ENCODE assay signal across 8 cellular contexts in genomic region chr16:28846933-28847273, GRCh38. TPM values are rescaled to one million over a fixed set of nuclear protein-coding genes. Genes with fewer than 3 reads are reported as not detected.
DNase-seq lines count a peak whose midpoint lies in the region; ATAC-seq and TF ChIP-seq lines count a peak whose summit lies in the region.

No MANE protein-coding gene starts in this region.

- peak overlapping the region; percentile 92 to 100 (median 94) for H3K4me3 Mint-ChIP-seq in CD4-positive, alpha-beta memory T cell
- H3K4me3 Mint-ChIP-seq in HFFc6 = peak overlapping the region; percentile 95
- peak overlapping the region; percentile 94 for H3K4me3 Mint-ChIP-seq in activated CD4-positive, alpha-beta memory T cell treated with anti-CD3 and anti-CD28 coated beads, Interleukin-2, amount 10 ng/mL, durations not matched to agents 7 days and 5 days

- ATAC-seq in HG03457 (IDR thresholded peaks at IDR 0.05; ENCODE audit: unreplicated experiment) (no peak), HG03280 (IDR thresholded peaks at IDR 0.05; ENCODE audit: unreplicated experiment) (no peak)

- no peak for TF ChIP-seq CTCF in HFFc6 (IDR thresholded peaks at IDR 0.05)
- no peak for TF ChIP-seq CTCF in cardiac muscle cell (IDR thresholded peaks at IDR 0.05; ENCODE audit: low read depth, low read length)
- TF ChIP-seq CTCF in sigmoid colon (IDR thresholded peaks at IDR 0.05) = no peak

- POLR2A ChIA-PET in CD4-positive, alpha-beta memory T cell (lab: Charles Lee; ENCODE audit: partially characterized antibody) = interaction anchor here (0.6 to 5.7 kb wide), 13 partner anchors 9 to 138 kb away, joined by 3 to 149 read pairs (median 5); partner anchors contain the start of genes ATXN2L, CD19, LAT and RABEP2
- POLR2A ChIA-PET in activated CD4-positive, alpha-beta memory T cell treated with anti-CD3 and anti-CD28 coated beads, Interleukin-2, amount 10 ng/mL, durations not matched to agents 7 days and 5 days (lab: Charles Lee) = interaction anchor here (0.6 to 9.8 kb wide), 17 partner anchors 9 to 183 kb away, joined by 3 to 136 read pairs (median 4); partner anchors contain the start of genes ATXN2L, LAT, NFATC2IP and RABEP2

- TF ChIP-seq POLR2A in sigmoid colon (IDR thresholded peaks at IDR 0.05) = no peak

- peak overlapping the region; percentile 87 for H3K27ac ChIP-seq in CD4-positive, alpha-beta memory T cell (ENCODE audit: low read depth, low read length)
- H3K27ac ChIP-seq in cardiac muscle cell = peak overlapping the region; percentile 87
- peak overlapping the region; percentile 91 to 95 (median 92) for H3K27ac ChIP-seq in sigmoid colon

- intact Hi-C loops in CD4-positive, alpha-beta memory T cell (cut with micrococcal nuclease) = loop anchor here (1.0 kb wide), 6 partner anchors 16 to 103 kb away; partner anchors contain the start of genes NFATC2IP, RABEP2 and SH2B1
- intact Hi-C loops in sigmoid colon (cut with DNase I) = loop anchor here (1.0 kb wide), 1 partner anchor 16 kb away; the partner anchor contains the start of gene SH2B1

- TF ChIP-seq EP300 in sigmoid colon (IDR thresholded peaks at IDR 0.05) = no peak

- peaks cover 18 to 35% (median 25%) of the 10 kb centered on the region in 4 donors for H3K4me1 Mint-ChIP-seq in CD4-positive, alpha-beta memory T cell
- peaks cover 15% of the 10 kb centered on the region for H3K4me1 Mint-ChIP-seq in HFFc6 (ENCODE audit: low read depth)
- H3K4me1 Mint-ChIP-seq in activated CD4-positive, alpha-beta memory T cell treated with anti-CD3 and anti-CD28 coated beads, Interleukin-2, amount 10 ng/mL, durations not matched to agents 7 days and 5 days = peaks cover 32% of the 10 kb centered on the region

- H3K36me3 Mint-ChIP-seq in CD4-positive, alpha-beta memory T cell = peaks cover 13 to 46% of the 10 kb centered on the region in 2 donors
- H3K36me3 Mint-ChIP-seq in HFFc6 (ENCODE audit: low read depth) = peaks cover 19% of the 10 kb centered on the region
- H3K36me3 Mint-ChIP-seq in activated CD4-positive, alpha-beta memory T cell treated with anti-CD3 and anti-CD28 coated beads, Interleukin-2, amount 10 ng/mL, durations not matched to agents 7 days and 5 days (ENCODE audit: low read depth) = peaks cover 37% of the 10 kb centered on the region

- H3K9me3 ChIP-seq in CD4-positive, alpha-beta memory T cell (ENCODE audit: control insufficient read depth in 1 of 2, low read length in 2 of 2) = no peaks in the 10 kb centered on the region
- H3K9me3 ChIP-seq in cardiac muscle cell (ENCODE audit: low read depth) = no peaks in the 10 kb centered on the region
- H3K9me3 ChIP-seq in sigmoid colon = no peaks in the 10 kb centered on the region

- H3K36me3 ChIP-seq in CD4-positive, alpha-beta memory T cell (ENCODE audit: insufficient read depth, low read length) = peaks cover 28% of the 10 kb centered on the region
- H3K36me3 ChIP-seq in cardiac muscle cell = peaks cover 28% of the 10 kb centered on the region
- H3K36me3 ChIP-seq in sigmoid colon = peaks cover 24 to 30% (median 29%) of the 10 kb centered on the region in 4 donors

- no peak for DNase-seq in CD4-positive, alpha-beta memory T cell
- no peak for DNase-seq in HFFc6
- DNase-seq in activated CD4-positive, alpha-beta memory T cell treated with anti-CD3 and anti-CD28 coated beads, Interleukin-2, amount 10 ng/mL, durations not matched to agents 7 days and 5 days = no peak
- DNase-seq in cardiac muscle cell (ENCODE audit: low read depth in 1 of 2, low spot score in 1 of 2) = peak in 1 of 2 donors; percentile 26
- no peak for DNase-seq in sigmoid colon
- DNase-seq in stimulated activated CD4-positive, alpha-beta T cell treated with anti-CD3 and anti-CD28 coated beads, Interleukin-4, amount 100 ng/mL, for 4 hours = no peak

- peak overlapping the region; percentile 86 to 93 for H3K4me3 ChIP-seq in CD4-positive, alpha-beta memory T cell (ENCODE audit: low read length in 2 of 2)
- peak overlapping the region; percentile 74 for H3K4me3 ChIP-seq in cardiac muscle cell
- peak overlapping the region; percentile 72 to 98 (median 80) for H3K4me3 ChIP-seq in sigmoid colon

- H3K27ac Mint-ChIP-seq in CD4-positive, alpha-beta memory T cell = peak overlapping the region; percentile 95 to 99 (median 97)
- peak overlapping the region; percentile 91 for H3K27ac Mint-ChIP-seq in HFFc6
- H3K27ac Mint-ChIP-seq in activated CD4-positive, alpha-beta memory T cell treated with anti-CD3 and anti-CD28 coated beads, Interleukin-2, amount 10 ng/mL, durations not matched to agents 7 days and 5 days = peak overlapping the region; percentile 91

- H3K27me3 ChIP-seq in CD4-positive, alpha-beta memory T cell (ENCODE audit: insufficient read depth, low read length) = no peaks in the 10 kb centered on the region
- H3K27me3 ChIP-seq in cardiac muscle cell (no peaks in the 10 kb centered on the region), sigmoid colon (no peaks in the 10 kb centered on the region)

- peaks cover 0 to 3% (median 0%) of the 10 kb centered on the region in 8 donors for H3K9me3 Mint-ChIP-seq in CD4-positive, alpha-beta memory T cell
- no peaks in the 10 kb centered on the region for H3K9me3 Mint-ChIP-seq in HFFc6
- H3K9me3 Mint-ChIP-seq in activated CD4-positive, alpha-beta memory T cell treated with anti-CD3 and anti-CD28 coated beads, Interleukin-2, amount 10 ng/mL, durations not matched to agents 7 days and 5 days = no peaks in the 10 kb centered on the region

- 11 to 29% methylated on average over 5 of the region's 5 CpGs for WGBS in sigmoid colon, 2 donors

- no peaks in the 10 kb centered on the region for H3K27me3 Mint-ChIP-seq in CD4-positive, alpha-beta memory T cell
- H3K27me3 Mint-ChIP-seq in HFFc6 (ENCODE audit: insufficient read depth) = peaks cover 2% of the 10 kb centered on the region
- H3K27me3 Mint-ChIP-seq in activated CD4-positive, alpha-beta memory T cell treated with anti-CD3 and anti-CD28 coated beads, Interleukin-2, amount 10 ng/mL, durations not matched to agents 7 days and 5 days = no peaks in the 10 kb centered on the region

- CTCF ChIA-PET in CD4-positive, alpha-beta memory T cell (lab: Charles Lee; ENCODE audit: partially characterized antibody) = interaction anchor here (1.1 to 4.8 kb wide), 5 partner anchors 11 to 185 kb away, joined by 3 to 37 read pairs (median 13); partner anchors contain the start of gene SH2B1
- CTCF ChIA-PET in activated CD4-positive, alpha-beta memory T cell treated with anti-CD3 and anti-CD28 coated beads, Interleukin-2, amount 10 ng/mL, durations not matched to agents 7 days and 5 days (lab: Charles Lee) = interaction anchor here (0.8 to 4.7 kb wide), 4 partner anchors 12 to 101 kb away, joined by 3 to 45 read pairs (median 8); partner anchors contain the start of gene SH2B1

- H3K4me1 ChIP-seq in CD4-positive, alpha-beta memory T cell (ENCODE audit: insufficient read depth, low read length) = peaks cover 22% of the 10 kb centered on the region
- H3K4me1 ChIP-seq in cardiac muscle cell (ENCODE audit: low read depth) (peaks cover 7% of the 10 kb centered on the region), sigmoid colon (peaks cover 0 to 27% (median 22%) of the 10 kb centered on the region in 4 donors)

RNA-seq across cellular contexts. Expression of gene TUFM, which starts 0.8 kb away (rescaled TPM):
- 100 to 1,000 TPM in 1 of 2 experiments, 10 to 100 TPM in 1; 98.0 to 108 TPM for total RNA-seq in CD4-positive, alpha-beta memory T cell
- 100 to 1,000 TPM; 138 to 198 TPM for polyA plus RNA-seq in CD4-positive, alpha-beta memory T cell
- 100 to 1,000 TPM; 140 to 194 (median 158) TPM for total RNA-seq in HFFc6 (2021; fragmentation: NEBNext Ultra II Directional; extraction: Animal tissue kit (Norgen Biotek cat#: 25700))
- total RNA-seq in activated CD4-positive, alpha-beta memory T cell treated with anti-CD3 and anti-CD28 coated beads, Interleukin-2, amount 10 ng/mL, durations not matched to agents 7 days and 5 days = 100 to 1,000 TPM; 107 TPM
- total RNA-seq in cardiac muscle cell = 220 and 225 TPM in 2 replicates
- 305 and 359 TPM in 2 replicates for polyA plus RNA-seq in cardiac muscle cell
- 100 to 1,000 TPM in 1 of 4 donors, 10 to 100 TPM in 3; 75.3 to 115 (median 89.8) TPM for total RNA-seq in sigmoid colon
- polyA plus RNA-seq in sigmoid colon = 100 to 1,000 TPM; 102 to 289 (median 151) TPM

RNA-seq across cellular contexts. Expression of gene SH2B1, which starts 16.7 kb away (rescaled TPM):
- 100 to 1,000 TPM; 127 TPM for total RNA-seq in CD4-positive, alpha-beta memory T cell
- 1 to 10 TPM; 3.1 to 4.0 TPM for polyA plus RNA-seq in CD4-positive, alpha-beta memory T cell
- total RNA-seq in HFFc6 (2021; fragmentation: NEBNext Ultra II Directional; extraction: Animal tissue kit (Norgen Biotek cat#: 25700)) = 10 to 100 TPM; 33.9 to 41.0 (median 37.6) TPM
- total RNA-seq in activated CD4-positive, alpha-beta memory T cell treated with anti-CD3 and anti-CD28 coated beads, Interleukin-2, amount 10 ng/mL, durations not matched to agents 7 days and 5 days = 10 to 100 TPM; 44.4 to 45.1 TPM
- total RNA-seq in cardiac muscle cell (79.5 and 92.0 TPM in 2 replicates), sigmoid colon (10 to 100 TPM; 23.5 to 50.4 (median 24.7) TPM)
- polyA plus RNA-seq in cardiac muscle cell (37.7 and 41.1 TPM in 2 replicates), sigmoid colon (10 to 100 TPM; 29.1 to 51.4 (median 36.0) TPM)

RNA-seq across cellular contexts. Expression of gene ATXN2L, which starts 24.1 kb away (rescaled TPM):
- total RNA-seq in CD4-positive, alpha-beta memory T cell = 100 to 1,000 TPM; 262 to 266 TPM
- 10 to 100 TPM in 1 of 2 donors, 1 to 10 TPM in 1; 7.1 to 38.5 TPM for polyA plus RNA-seq in CD4-positive, alpha-beta memory T cell
- total RNA-seq in HFFc6 (2021; fragmentation: NEBNext Ultra II Directional; extraction: Animal tissue kit (Norgen Biotek cat#: 25700)) = 100 to 1,000 TPM; 125 to 152 (median 134) TPM
- 100 to 1,000 TPM; 255 to 267 TPM for total RNA-seq in activated CD4-positive, alpha-beta memory T cell treated with anti-CD3 and anti-CD28 coated beads, Interleukin-2, amount 10 ng/mL, durations not matched to agents 7 days and 5 days
- 70.9 and 81.2 TPM in 2 replicates for total RNA-seq in cardiac muscle cell
- 116 and 129 TPM in 2 replicates for polyA plus RNA-seq in cardiac muscle cell
- total RNA-seq in sigmoid colon = 10 to 100 TPM; 40.2 to 75.1 (median 52.2) TPM
- 10 to 100 TPM; 25.9 to 89.9 (median 30.0) TPM for polyA plus RNA-seq in sigmoid colon

RNA-seq across cellular contexts. Expression of gene ATP2A1, which starts 31.4 kb away (rescaled TPM):
- total RNA-seq in CD4-positive, alpha-beta memory T cell = under 1 TPM; 0.67 to 0.94 TPM
- not detected for polyA plus RNA-seq in CD4-positive, alpha-beta memory T cell
- under 1 TPM; 0.26 to 0.85 (median 0.54) TPM for total RNA-seq in HFFc6 (2021; fragmentation: NEBNext Ultra II Directional; extraction: Animal tissue kit (Norgen Biotek cat#: 25700))
- total RNA-seq in activated CD4-positive, alpha-beta memory T cell treated with anti-CD3 and anti-CD28 coated beads, Interleukin-2, amount 10 ng/mL, durations not matched to agents 7 days and 5 days = 1 to 10 TPM; 1.6 to 2.5 TPM
- total RNA-seq in cardiac muscle cell (2.6 and 2.7 TPM in 2 replicates), sigmoid colon (under 1 TPM in 2 of 4 donors, not detected in 2; 0.36 to 0.49 TPM)
- polyA plus RNA-seq in cardiac muscle cell (2.6 and 5.0 TPM in 2 replicates), sigmoid colon (1 to 10 TPM in 2 of 3 donors, not detected in 1; 1.2 to 1.6 TPM)
